In the genomic region with DNA sequence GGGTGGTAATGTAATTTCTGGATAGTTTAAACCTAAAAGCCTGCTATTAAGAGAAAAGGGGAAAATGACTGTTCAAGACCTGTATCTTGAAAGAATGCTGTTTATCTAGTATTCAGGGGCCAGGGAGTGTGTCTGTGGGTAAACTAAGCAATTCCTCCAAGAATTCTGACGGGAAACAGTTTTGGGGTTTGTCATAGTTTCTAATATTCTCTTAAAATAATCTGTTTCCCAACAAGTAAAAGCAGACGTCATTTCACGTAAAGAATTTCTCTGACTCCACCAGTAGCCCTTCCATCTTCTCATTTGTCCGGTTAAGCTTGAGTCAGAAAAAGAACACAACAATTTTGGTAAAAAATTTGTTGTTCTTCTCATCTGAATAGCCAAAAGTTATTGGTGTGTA, we compare ENCODE assay signal across 20 cellular contexts.
"Had no signal": no experiment of that assay in that cellular context is flagged by ENCODE, and none has a peak within 500 bp of the region (broad histone marks: within the 10 kb centered on the region; RNA-seq: fewer than 3 reads in every experiment).

No MANE protein-coding gene starts in this region.

- H3K4me1 ChIP-seq: right lobe of liver had no signal

- H3K27me3 ChIP-seq: adrenal gland, body of pancreas, gastroesophageal sphincter, right lobe of liver, spleen, suprapubic skin had no signal

- H3K27me3 Mint-ChIP-seq: activated CD4-positive, alpha-beta memory T cell treated with anti-CD3 and anti-CD28 coated beads, Interleukin-2, amount 10 ng/mL, durations not matched to agents 7 days and 5 days; activated T-cell treated with anti-CD3 and anti-CD28 coated beads, Interleukin-2, amount 50 U/mL, for 24 hours; central memory CD8-positive, alpha-beta T cell; dendritic cell treated with granulocyte-macrophage colony-stimulating factor and Interleukin-4, amounts not matched to agents 40 ng/mL and 50 ng/mL, for 4 days; stimulated activated naive CD8-positive, alpha-beta T cell treated with anti-CD3 and anti-CD28 coated beads, Interleukin-15, Interleukin-2, amounts not matched to agents 100 ng/mL and 50 ng/mL, for 24 hours; type B pancreatic cell had no signal

- H3K9me3 ChIP-seq: adrenal gland, body of pancreas, gastroesophageal sphincter, prostate gland, right lobe of liver, spleen, suprapubic skin had no signal

- H3K36me3 ChIP-seq: adrenal gland, gastroesophageal sphincter, prostate gland, right lobe of liver, spleen, suprapubic skin had no signal

- H3K9me3 Mint-ChIP-seq: activated CD4-positive, alpha-beta memory T cell treated with anti-CD3 and anti-CD28 coated beads, Interleukin-2, amount 10 ng/mL, durations not matched to agents 7 days and 5 days; activated T-cell treated with anti-CD3 and anti-CD28 coated beads, Interleukin-2, amount 50 U/mL, for 24 hours; central memory CD8-positive, alpha-beta T cell; dendritic cell treated with granulocyte-macrophage colony-stimulating factor and Interleukin-4, amounts not matched to agents 40 ng/mL and 50 ng/mL, for 4 days; nephron; stimulated activated naive CD8-positive, alpha-beta T cell treated with anti-CD3 and anti-CD28 coated beads, Interleukin-15, Interleukin-2, amounts not matched to agents 100 ng/mL and 50 ng/mL, for 24 hours; WTC11 had no signal

- H3K27ac Mint-ChIP-seq: activated CD4-positive, alpha-beta memory T cell treated with anti-CD3 and anti-CD28 coated beads, Interleukin-2, amount 10 ng/mL, durations not matched to agents 7 days and 5 days; activated T-cell treated with anti-CD3 and anti-CD28 coated beads, Interleukin-2, amount 50 U/mL, for 24 hours; dendritic cell treated with granulocyte-macrophage colony-stimulating factor and Interleukin-4, amounts not matched to agents 40 ng/mL and 50 ng/mL, for 4 days; nephron; stimulated activated naive CD8-positive, alpha-beta T cell treated with anti-CD3 and anti-CD28 coated beads, Interleukin-15, Interleukin-2, amounts not matched to agents 100 ng/mL and 50 ng/mL, for 24 hours; WTC11 had no signal

- H3K4me3 ChIP-seq: adrenal gland, body of pancreas, gastroesophageal sphincter, prostate gland, right lobe of liver, spleen, suprapubic skin had no signal

- ATAC-seq: body of pancreas, gastroesophageal sphincter, right lobe of liver, WTC11 had no signal

- H3K27ac ChIP-seq: adrenal gland, body of pancreas, gastroesophageal sphincter, right lobe of liver, spleen, suprapubic skin had no signal

- DNase-seq: activated CD4-positive, alpha-beta memory T cell treated with anti-CD3 and anti-CD28 coated beads, Interleukin-2, amount 10 ng/mL, durations not matched to agents 7 days and 5 days; activated CD4-positive, alpha-beta T cell treated with anti-CD3 and anti-CD28 coated beads for 4 hours; activated naive CD4-positive, alpha-beta T cell treated with anti-CD3 and anti-CD28 coated beads, Interleukin-2, amount 50 U/mL, for 16 hours; activated T-cell treated with anti-CD3 and anti-CD28 coated beads, Interleukin-2, amount 50 U/mL, for 24 hours; adrenal gland; body of pancreas; effector memory CD4-positive, alpha-beta T cell; hypothalamus; right lobe of liver; spleen; T-helper 2 cell had no signal

- H3K36me3 Mint-ChIP-seq: type B pancreatic cell, WTC11 had no signal

- H3K4me3 Mint-ChIP-seq: activated CD4-positive, alpha-beta memory T cell treated with anti-CD3 and anti-CD28 coated beads, Interleukin-2, amount 10 ng/mL, durations not matched to agents 7 days and 5 days; activated T-cell treated with anti-CD3 and anti-CD28 coated beads, Interleukin-2, amount 50 U/mL, for 24 hours; central memory CD8-positive, alpha-beta T cell; dendritic cell treated with granulocyte-macrophage colony-stimulating factor and Interleukin-4, amounts not matched to agents 40 ng/mL and 50 ng/mL, for 4 days; nephron; stimulated activated naive CD8-positive, alpha-beta T cell treated with anti-CD3 and anti-CD28 coated beads, Interleukin-15, Interleukin-2, amounts not matched to agents 100 ng/mL and 50 ng/mL, for 24 hours; type B pancreatic cell; WTC11 had no signal
